Comparison of ENCODE assay signal across 1 cellular context in genomic region chr15:67218428-67218827, GRCh38.
TF ChIP-seq lines count a peak whose summit lies in the region.

No MANE protein-coding gene starts in this region.

TF ChIP-seq in A549, 52 proteins besides CTCF, POLR2A, EP300 and RAD21:
- TF ChIP-seq, protein P1, sequence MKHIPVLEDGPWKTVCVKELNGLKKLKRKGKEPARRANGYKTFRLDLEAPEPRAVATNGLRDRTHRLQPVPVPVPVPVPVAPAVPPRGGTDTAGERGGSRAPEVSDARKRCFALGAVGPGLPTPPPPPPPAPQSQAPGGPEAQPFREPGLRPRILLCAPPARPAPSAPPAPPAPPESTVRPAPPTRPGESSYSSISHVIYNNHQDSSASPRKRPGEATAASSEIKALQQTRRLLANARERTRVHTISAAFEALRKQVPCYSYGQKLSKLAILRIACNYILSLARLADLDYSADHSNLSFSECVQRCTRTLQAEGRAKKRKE (CRISPR knock-in tag; IDR thresholded peaks at IDR 0.05; ENCODE audit: low read depth), result no peak
TF ChIP-seq in A549: peak in this region for 0.
